In the genomic region with DNA sequence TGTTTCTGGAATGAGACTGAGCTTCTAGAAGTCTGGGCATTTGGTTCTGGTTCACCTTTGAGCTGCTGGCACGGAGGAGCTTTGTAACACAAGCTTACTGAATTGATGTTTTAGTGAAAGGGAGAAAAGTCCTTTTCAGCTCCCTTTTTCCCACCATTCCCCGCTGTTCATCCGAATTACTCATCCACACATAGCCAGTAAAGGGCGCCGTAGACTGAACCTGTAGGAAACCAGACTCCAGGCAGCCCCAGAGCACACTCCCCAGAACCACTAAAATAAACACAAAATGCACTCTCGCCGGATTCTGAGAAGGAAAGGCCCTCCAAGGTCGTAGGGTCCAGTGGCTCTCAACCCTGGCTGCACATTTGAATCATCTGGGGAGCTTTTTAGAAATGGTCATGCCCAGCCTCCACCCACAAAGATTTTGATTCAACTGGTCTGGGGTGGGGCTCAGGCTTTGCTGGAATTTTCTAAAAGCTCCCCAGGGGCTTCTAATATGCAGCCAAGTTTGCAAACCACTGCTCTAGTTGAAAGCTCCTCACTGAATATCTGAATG, we compare ENCODE assay signal across 12 cellular contexts. TPM values are rescaled to one million over a fixed set of nuclear protein-coding genes. Genes with fewer than 3 reads are reported as not detected.
A peak's percentile ranks its signal among the peaks of the same experiment; 100 is the strongest.
DNase-seq lines count a peak whose midpoint lies in the region; ATAC-seq and TF ChIP-seq lines count a peak whose summit lies in the region.
"Had no signal": no experiment of that assay in that cellular context is flagged by ENCODE, and none has a peak within 500 bp of the region (broad histone marks: within the 10 kb centered on the region; RNA-seq: fewer than 3 reads in every experiment).

No MANE protein-coding gene starts in this region.

- H3K4me1 Mint-ChIP-seq in endothelial cell (ENCODE audit: unreplicated experiment) = peaks cover 73% of the 10 kb centered on the region
- H3K4me1 Mint-ChIP-seq: activated naive CD8-positive, alpha-beta T cell treated with anti-CD3 and anti-CD28 coated beads for 36 hours; stimulated activated memory B cell treated with anti-CD40 and anti-IgM and Interleukin-4, amounts not matched to agents 10 μg/mL and 1 μg/mL and 100 μg/mL, for 72 hours had no signal

- intact Hi-C loops in left lung (cut with DNase I) = no loop called here

- H3K9me3 Mint-ChIP-seq in endothelial cell (ENCODE audit: unreplicated experiment) = peaks cover 3% of the 10 kb centered on the region
- H3K9me3 Mint-ChIP-seq: activated naive CD8-positive, alpha-beta T cell treated with anti-CD3 and anti-CD28 coated beads for 36 hours; stimulated activated memory B cell treated with anti-CD40 and anti-IgM and Interleukin-4, amounts not matched to agents 10 μg/mL and 1 μg/mL and 100 μg/mL, for 72 hours had no signal

- no peaks in the 10 kb centered on the region for H3K27me3 ChIP-seq in left lung
- no peaks in the 10 kb centered on the region for H3K27me3 ChIP-seq in tibial nerve

- peaks cover 25% of the 10 kb centered on the region for H3K36me3 Mint-ChIP-seq in endothelial cell (ENCODE audit: low read depth, unreplicated experiment)
- H3K36me3 Mint-ChIP-seq: activated naive CD8-positive, alpha-beta T cell treated with anti-CD3 and anti-CD28 coated beads for 36 hours; stimulated activated memory B cell treated with anti-CD40 and anti-IgM and Interleukin-4, amounts not matched to agents 10 μg/mL and 1 μg/mL and 100 μg/mL, for 72 hours had no signal

- no peaks in the 10 kb centered on the region for H3K36me3 ChIP-seq in left lung
- no peaks in the 10 kb centered on the region for H3K36me3 ChIP-seq in tibial nerve

- TF ChIP-seq POLR2A in tibial nerve (IDR thresholded peaks at IDR 0.05) = no peak

- no peak overlapping the region for H3K4me3 Mint-ChIP-seq in endothelial cell (ENCODE audit: unreplicated experiment)
- H3K4me3 Mint-ChIP-seq: activated naive CD8-positive, alpha-beta T cell treated with anti-CD3 and anti-CD28 coated beads for 36 hours; stimulated activated memory B cell treated with anti-CD40 and anti-IgM and Interleukin-4, amounts not matched to agents 10 μg/mL and 1 μg/mL and 100 μg/mL, for 72 hours had no signal

- H3K27ac Mint-ChIP-seq in endothelial cell (ENCODE audit: unreplicated experiment) = peak overlapping the region; percentile 54
- H3K27ac Mint-ChIP-seq: activated naive CD8-positive, alpha-beta T cell treated with anti-CD3 and anti-CD28 coated beads for 36 hours; stimulated activated memory B cell treated with anti-CD40 and anti-IgM and Interleukin-4, amounts not matched to agents 10 μg/mL and 1 μg/mL and 100 μg/mL, for 72 hours had no signal

- ATAC-seq in left lung (peak; percentile 37), GM21717 (IDR thresholded peaks at IDR 0.05; ENCODE audit: unreplicated experiment) (no peak)
- ATAC-seq: stimulated activated memory B cell treated with anti-CD40 and anti-IgM and Interleukin-4, amounts not matched to agents 10 μg/mL and 1 μg/mL and 100 μg/mL, for 72 hours had no signal

- H3K27ac ChIP-seq in left lung = no peak overlapping the region
- peak overlapping the region in 2 of 4 donors; percentile 41 to 62 for H3K27ac ChIP-seq in tibial nerve

- WGBS in tibial nerve, 2 donors = 16 to 33% methylated on average over 8 of the region's 8 CpGs

- H3K9me3 ChIP-seq in left lung = no peaks in the 10 kb centered on the region
- no peaks in the 10 kb centered on the region for H3K9me3 ChIP-seq in tibial nerve

- TF ChIP-seq CTCF in endothelial cell (IDR thresholded peaks at IDR 0.05; ENCODE audit: unreplicated experiment) (no peak), left lung (IDR thresholded peaks at IDR 0.05) (no peak), tibial nerve (IDR thresholded peaks at IDR 0.05) (no peak)

- DNase-seq in M059J (ENCODE audit: low read depth) (peak; percentile 61), endothelial cell (ENCODE audit: low spot score) (no peak), left lung (peak in 1 of 2 donors; percentile 38), tibial nerve (ENCODE audit: low spot score in 2 of 2) (peak; percentile 19 to 51), mucosa of gallbladder (ENCODE audit: low spot score) (no peak), MV-4-11 (lab: John Stamatoyannopoulos, UW) (no peak)
- DNase-seq: activated naive CD8-positive, alpha-beta T cell treated with anti-CD3 and anti-CD28 coated beads for 36 hours; NCI-H2107; stimulated activated CD4-positive, alpha-beta T cell treated with anti-CD3 and anti-CD28 coated beads, Interleukin-1b, Interleukin-23, amount 100 ng/mL, for 48 hours; T-helper 1 cell had no signal

- H3K27me3 Mint-ChIP-seq in endothelial cell (ENCODE audit: unreplicated experiment) = peaks cover 14% of the 10 kb centered on the region
- H3K27me3 Mint-ChIP-seq: activated naive CD8-positive, alpha-beta T cell treated with anti-CD3 and anti-CD28 coated beads for 36 hours had no signal

- H3K4me3 ChIP-seq in left lung (no peak overlapping the region), tibial nerve (no peak overlapping the region)

- TF ChIP-seq EP300 in tibial nerve (IDR thresholded peaks at IDR 0.05) = peak in 1 of 2 donors; percentile 27

- peaks cover 45 to 46% of the 10 kb centered on the region in 2 donors for H3K4me1 ChIP-seq in left lung
- peaks cover 0 to 58% (median 24%) of the 10 kb centered on the region in 4 donors for H3K4me1 ChIP-seq in tibial nerve

RNA-seq across cellular contexts. Expression of gene TCF7L1, which starts 29.6 kb away (rescaled TPM):
- 0.05 TPM in 1 of 2 replicates, not detected in the other for total RNA-seq in M059J (2014; rRNA removed; shearing (Covaris generic))
- total RNA-seq in endothelial cell (ENCODE audit: unreplicated experiment) = 83.8 TPM
- 10 to 100 TPM; 16.4 to 17.7 TPM for total RNA-seq in left lung
- total RNA-seq in tibial nerve = 10 to 100 TPM in 1 of 4 donors, 1 to 10 TPM in 3; 3.7 to 14.1 (median 7.1) TPM
- total RNA-seq in mucosa of gallbladder = 7.6 TPM

Comparison
In these comparisons a context has a peak if more than half of its experiments do, and no peak if none do; other contexts are left out.
1. DNase-seq: peak in M059J (single experiment) and tibial nerve (2 of 2); none in endothelial cell (single experiment), mucosa of gallbladder (single experiment) and MV-4-11 (single experiment).